11 cellular contexts compared by ENCODE assay signal in the genomic region with DNA sequence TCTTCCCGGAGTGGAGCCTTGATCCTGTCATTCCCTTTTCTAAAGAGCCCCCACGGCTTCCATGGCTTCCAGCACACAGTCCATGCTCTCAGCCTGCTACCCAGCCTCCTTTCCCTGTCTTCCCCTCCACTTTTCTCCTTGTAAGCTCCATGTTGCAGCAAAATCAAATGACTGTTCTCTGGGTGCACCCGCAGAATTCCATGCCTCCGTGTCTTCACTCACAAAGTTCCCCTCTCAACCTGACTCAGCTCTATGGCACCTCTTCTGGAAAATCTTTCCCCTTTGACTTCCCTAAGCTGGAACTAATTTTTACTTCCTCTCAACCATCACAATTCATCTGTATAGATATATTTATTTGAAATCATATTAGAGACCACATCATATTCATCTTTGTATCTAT. TPM values are rescaled to one million over a fixed set of nuclear protein-coding genes. Genes with fewer than 3 reads are reported as not detected.
A peak's percentile ranks its signal among the peaks of the same experiment; 100 is the strongest.
DNase-seq lines count a peak whose midpoint lies in the region; ATAC-seq and TF ChIP-seq lines count a peak whose summit lies in the region.
"Had no signal": no experiment of that assay in that cellular context is flagged by ENCODE, and none has a peak within 500 bp of the region (broad histone marks: within the 10 kb centered on the region; RNA-seq: fewer than 3 reads in every experiment).

No MANE protein-coding gene starts in this region.

- no peak overlapping the region for H4K91ac ChIP-seq in mesenchymal stem cell (ENCODE audit: low read length)

- H3K27ac Mint-ChIP-seq in HFFc6: peak overlapping the region; percentile 91
- H3K27ac Mint-ChIP-seq: activated naive CD8-positive, alpha-beta T cell had no signal

- no peak overlapping the region for H2BK15ac ChIP-seq in mesenchymal stem cell (ENCODE audit: low read depth, poor library complexity, severe bottlenecking)

- H3K36me3 ChIP-seq in mesenchymal stem cell (ENCODE audit: control insufficient read depth in 1 of 2, insufficient read depth in 2 of 2, low read depth in 1 of 2, low read length in 2 of 2) (no peaks in the 10 kb centered on the region), tibial nerve (no peaks in the 10 kb centered on the region)

- H3K4me3 ChIP-seq in astrocyte of the spinal cord (ENCODE audit: low read depth, low read length): no peak overlapping the region
- H3K4me3 ChIP-seq in mesenchymal stem cell (ENCODE audit: insufficient read depth in 1 of 2, low read depth in 1 of 2, low read length in 2 of 2): peak overlapping the region in 1 of 2 experiments; percentile 93
- H3K4me3 ChIP-seq in tibial nerve: no peak overlapping the region
- H3K4me3 ChIP-seq: mucosa of descending colon had no signal

- no peak overlapping the region for H2BK5ac ChIP-seq in mesenchymal stem cell (ENCODE audit: low read depth, low read length, poor library complexity, severe bottlenecking)

- peaks cover 55% of the 10 kb centered on the region for H3K4me1 Mint-ChIP-seq in HFFc6 (ENCODE audit: low read depth)

- peak overlapping the region; percentile 9 for H3K4me2 ChIP-seq in mesenchymal stem cell (ENCODE audit: low read length, poor library complexity, severe bottlenecking)

- H3K18ac ChIP-seq in mesenchymal stem cell (ENCODE audit: low read depth in 1 of 2, low read length in 2 of 2): peak overlapping the region in 1 of 2 experiments; percentile 16

- H3K9ac ChIP-seq in mesenchymal stem cell (ENCODE audit: low read length): peak overlapping the region; percentile 97

- no peaks in the 10 kb centered on the region for H3K36me3 Mint-ChIP-seq in HFFc6 (ENCODE audit: low read depth)
- H3K36me3 Mint-ChIP-seq: activated naive CD8-positive, alpha-beta T cell had no signal

- TF ChIP-seq CTCF in HFFc6 (IDR thresholded peaks at IDR 0.05) (no peak), astrocyte of the spinal cord (IDR thresholded peaks at IDR 0.05; ENCODE audit: low read depth, low read length) (no peak), tibial nerve (IDR thresholded peaks at IDR 0.05) (no peak), foreskin keratinocyte (conservative IDR thresholded peaks at IDR 0.05) (no peak)

- no peak for TF ChIP-seq POLR2A in tibial nerve (IDR thresholded peaks at IDR 0.05)

- no peak overlapping the region for H2BK12ac ChIP-seq in mesenchymal stem cell (ENCODE audit: low read length in 2 of 2)

- H3K27me3 ChIP-seq in mesenchymal stem cell (ENCODE audit: control insufficient read depth in 1 of 2, insufficient read depth in 1 of 2, low read length in 2 of 2): peaks cover 2 to 3% of the 10 kb centered on the region in 2 experiments
- no peaks in the 10 kb centered on the region for H3K27me3 ChIP-seq in tibial nerve
- H3K27me3 ChIP-seq in foreskin keratinocyte: peaks cover 11% of the 10 kb centered on the region

- no peak overlapping the region for H2BK120ac ChIP-seq in mesenchymal stem cell (ENCODE audit: low read depth, low read length)

- peak overlapping the region in 1 of 2 experiments; percentile 26 for H3K4ac ChIP-seq in mesenchymal stem cell (ENCODE audit: low read depth in 1 of 2, low read length in 2 of 2)

- no peaks in the 10 kb centered on the region for H3K9me3 Mint-ChIP-seq in HFFc6

- H3K79me1 ChIP-seq in mesenchymal stem cell (replicated peaks; ENCODE audit: low read length, poor library complexity, severe bottlenecking): peaks cover 5% of the 10 kb centered on the region

- H3K4me1 ChIP-seq in mesenchymal stem cell (ENCODE audit: control insufficient read depth, insufficient read depth, low read depth, low read length): peaks cover 10% of the 10 kb centered on the region
- peaks cover 0 to 71% (median 27%) of the 10 kb centered on the region in 4 donors for H3K4me1 ChIP-seq in tibial nerve
- peaks cover 10% of the 10 kb centered on the region for H3K4me1 ChIP-seq in foreskin keratinocyte

- 17% methylated on average over 4 of the region's 4 CpGs for WGBS in mesenchymal stem cell
- WGBS in tibial nerve, 2 donors: 32 to 57% methylated on average over 4 of the region's 4 CpGs

- no peak for TF ChIP-seq EP300 in tibial nerve (IDR thresholded peaks at IDR 0.05)

- H3K4me3 Mint-ChIP-seq in HFFc6: peak overlapping the region; percentile 81
- H3K4me3 Mint-ChIP-seq: activated naive CD8-positive, alpha-beta T cell had no signal

- no peaks in the 10 kb centered on the region for H3K9me3 ChIP-seq in mesenchymal stem cell (ENCODE audit: control insufficient read depth, low read length)
- H3K9me3 ChIP-seq in tibial nerve: no peaks in the 10 kb centered on the region
- H3K9me3 ChIP-seq: mucosa of descending colon had no signal

- H3K14ac ChIP-seq in mesenchymal stem cell (ENCODE audit: low read length in 2 of 2): peak overlapping the region in 1 of 2 experiments; percentile 80

- no peak for ATAC-seq in foreskin keratinocyte
- no peak for ATAC-seq in HG03460 (IDR thresholded peaks at IDR 0.05; ENCODE audit: unreplicated experiment)
- ATAC-seq: activated CD4-positive, CD25-positive, alpha-beta regulatory T cell treated with anti-CD3 and anti-CD28 coated beads, Interleukin-2, amount 50 U/mL, for 24 hours; mucosa of descending colon had no signal

- in situ Hi-C loops in astrocyte of the spinal cord (cut with HindIII; ENCODE audit: low sequenced_read_pairs): no loop called here

- peaks cover 5% of the 10 kb centered on the region for H3K27me3 Mint-ChIP-seq in HFFc6 (ENCODE audit: insufficient read depth)

- H4K8ac ChIP-seq in mesenchymal stem cell (ENCODE audit: low read length): no peak overlapping the region

- DNase-seq in HFFc6 (peak; percentile 58), astrocyte of the spinal cord (ENCODE audit: low read depth, low spot score) (peak; percentile 40), mesenchymal stem cell (peak; percentile 75), tibial nerve (ENCODE audit: low spot score in 2 of 2) (no peak), foreskin keratinocyte (no peak), NCI-H1105 (lab: John Stamatoyannopoulos, UW) (no peak)
- DNase-seq: MM.1S, mucosa of descending colon had no signal

- H3K23ac ChIP-seq in mesenchymal stem cell (ENCODE audit: low read length in 2 of 2): peak overlapping the region in 1 of 2 experiments; percentile 2

- H3K27ac ChIP-seq in mesenchymal stem cell (ENCODE audit: low read length, poor library complexity, severe bottlenecking) (peak overlapping the region; percentile 1), tibial nerve (peak overlapping the region in 3 of 4 donors; percentile 27 to 99 (median 98)), foreskin keratinocyte (no peak overlapping the region)

- H2AK5ac ChIP-seq in mesenchymal stem cell (ENCODE audit: low read length, severe bottlenecking): no peak overlapping the region

- H2AFZ ChIP-seq in mesenchymal stem cell (ENCODE audit: low read depth, low read length): no peak overlapping the region

RNA-seq across cellular contexts. Expression of a gene that starts 3.5 kb away (rescaled TPM):
- 10 to 100 TPM; 61.5 to 86.6 (median 67.9) TPM for total RNA-seq in HFFc6 (2021; fragmentation: NEBNext Ultra II Directional; extraction: Animal tissue kit (Norgen Biotek cat#: 25700))
- 26.4 TPM for polyA plus RNA-seq in mesenchymal stem cell (2013, experiment 1 of 2)
- polyA plus RNA-seq in mesenchymal stem cell (2013, experiment 2 of 2): 25.9 TPM
- total RNA-seq in tibial nerve (10 to 100 TPM; 49.2 to 81.4 (median 65.7) TPM), foreskin keratinocyte (30.9 and 32.0 TPM in 2 replicates)
- polyA plus RNA-seq in foreskin keratinocyte: 7.3 and 8.2 TPM in 2 replicates

Comparison
In these comparisons a context has a peak if more than half of its experiments do, and no peak if none do; other contexts are left out.
1. DNase-seq: peak in HFFc6 (single experiment), astrocyte of the spinal cord (single experiment) and mesenchymal stem cell (single experiment); none in tibial nerve (0 of 2), foreskin keratinocyte (0 of 2) and NCI-H1105 (single experiment).